Comparison of ENCODE assay signal across 5 cellular contexts in genomic region chr11:91823252-91823830, GRCh38.
"Had no signal": no experiment of that assay in that cellular context is flagged by ENCODE, and none has a peak within 500 bp of the region (broad histone marks: within the 10 kb centered on the region; RNA-seq: fewer than 3 reads in every experiment).

No MANE protein-coding gene starts in this region.

- H3K9me3 Mint-ChIP-seq: H9 had no signal

- H3K27ac ChIP-seq: GM23248 had no signal

- H3K9ac ChIP-seq: GM23248 had no signal

- H3K4me3 Mint-ChIP-seq: H9 had no signal

- H2AFZ ChIP-seq: GM23248 had no signal

- H3K4me3 ChIP-seq: GM23248 had no signal

- DNase-seq: GM23248, H9, HCEC 1CT, IMR-90, KBM-7 had no signal
